Comparison of ENCODE assay signal across 12 cellular contexts in the genomic region with DNA sequence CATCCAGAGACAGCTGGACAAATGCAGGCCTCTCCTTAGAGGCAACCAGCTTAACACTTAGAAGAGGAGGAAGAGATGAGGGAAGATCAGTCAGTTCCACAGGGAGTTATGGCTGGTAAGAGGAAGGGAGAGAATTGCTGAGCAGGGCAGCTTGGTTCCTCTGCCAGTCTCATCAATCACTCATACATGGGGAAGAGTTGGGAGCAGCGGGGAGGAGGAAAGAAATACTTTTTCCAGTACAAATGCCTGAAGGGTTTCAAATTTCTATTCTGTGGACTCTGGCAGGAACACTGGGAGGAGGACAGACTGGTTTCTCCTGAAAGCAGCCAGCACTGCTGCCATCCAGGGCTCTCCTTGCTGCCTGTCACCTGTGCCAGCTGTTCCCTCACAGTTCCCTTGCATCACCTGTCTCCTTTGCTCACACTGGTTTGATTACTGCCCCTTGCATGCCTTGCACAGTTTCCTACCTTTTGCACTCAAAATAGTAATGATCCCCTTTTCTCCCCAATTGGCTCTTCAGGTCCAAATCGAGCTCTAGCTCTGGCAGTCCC. TPM values are rescaled to one million over a fixed set of nuclear protein-coding genes. Genes with fewer than 3 reads are reported as not detected.
DNase-seq lines count a peak whose midpoint lies in the region; ATAC-seq and TF ChIP-seq lines count a peak whose summit lies in the region.
"Had no signal": no experiment of that assay in that cellular context is flagged by ENCODE, and none has a peak within 500 bp of the region (broad histone marks: within the 10 kb centered on the region; RNA-seq: fewer than 3 reads in every experiment).

No MANE protein-coding gene starts in this region.

- DNase-seq in COLO668 (lab: John Stamatoyannopoulos, UW; ENCODE audit: unreplicated experiment) (peak; percentile 71), NCI-H1105 (lab: John Stamatoyannopoulos, UW) (peak; percentile 55), lower lobe of right lung (no peak), Kasumi-1 (lab: John Stamatoyannopoulos, UW) (no peak)
- no peak for DNase-seq in activated T-helper 1 cell treated with anti-CD3 and anti-CD28 coated beads, Interleukin-12 subunit alpha, Interleukin-12 subunit beta, Interleukin-2, Interleukin-4 antibody, amounts not matched to agents 30 ng/mL and 10 ng/mL and 1 ng/mL, durations not matched to agents 14 hours and 24 hours and 36 hours (ENCODE audit: low spot score)
- DNase-seq: activated effector memory CD4-positive, alpha-beta T cell treated with Interleukin-2 at 50 U/mL for 16 hours; effector CD8-positive, alpha-beta T cell; KBM-7 had no signal

- no peak for TF ChIP-seq CTCF in lower lobe of right lung (IDR thresholded peaks at IDR 0.05)

- no peak overlapping the region for H3K4me3 Mint-ChIP-seq in activated T-helper 1 cell treated with anti-CD3 and anti-CD28 coated beads, Interleukin-12 subunit alpha, Interleukin-12 subunit beta, Interleukin-2, Interleukin-4 antibody, amounts not matched to agents 30 ng/mL and 10 ng/mL and 1 ng/mL, durations not matched to agents 14 hours and 24 hours and 36 hours

- no peaks in the 10 kb centered on the region for H3K36me3 Mint-ChIP-seq in activated T-helper 1 cell treated with anti-CD3 and anti-CD28 coated beads, Interleukin-12 subunit alpha, Interleukin-12 subunit beta, Interleukin-2, Interleukin-4 antibody, amounts not matched to agents 30 ng/mL and 10 ng/mL and 1 ng/mL, durations not matched to agents 14 hours and 24 hours and 36 hours (ENCODE audit: low read depth)

- intact Hi-C loops in lower lobe of right lung (cut with DNase I): no loop called here
- intact Hi-C loops in activated T-helper 1 cell treated with anti-CD3 and anti-CD28 coated beads, Interleukin-12 subunit alpha, Interleukin-12 subunit beta, Interleukin-2, Interleukin-4 antibody, amounts not matched to agents 30 ng/mL and 10 ng/mL and 1 ng/mL, durations not matched to agents 14 hours and 24 hours and 36 hours (cut with micrococcal nuclease): loop anchor here (10.0 kb wide), 1 partner anchor 623 kb away; no protein-coding TSS in a partner anchor

- H3K4me3 ChIP-seq in lower lobe of right lung: no peak overlapping the region

- H3K4me1 ChIP-seq in lower lobe of right lung: peaks cover 5% of the 10 kb centered on the region

- H3K4me1 Mint-ChIP-seq in activated T-helper 1 cell treated with anti-CD3 and anti-CD28 coated beads, Interleukin-12 subunit alpha, Interleukin-12 subunit beta, Interleukin-2, Interleukin-4 antibody, amounts not matched to agents 30 ng/mL and 10 ng/mL and 1 ng/mL, durations not matched to agents 14 hours and 24 hours and 36 hours (ENCODE audit: low read depth): no peaks in the 10 kb centered on the region

- H3K9me3 Mint-ChIP-seq in activated T-helper 1 cell treated with anti-CD3 and anti-CD28 coated beads, Interleukin-12 subunit alpha, Interleukin-12 subunit beta, Interleukin-2, Interleukin-4 antibody, amounts not matched to agents 30 ng/mL and 10 ng/mL and 1 ng/mL, durations not matched to agents 14 hours and 24 hours and 36 hours: no peaks in the 10 kb centered on the region

- H3K27ac ChIP-seq in lower lobe of right lung: no peak overlapping the region

- H3K27me3 Mint-ChIP-seq in activated T-helper 1 cell treated with anti-CD3 and anti-CD28 coated beads, Interleukin-12 subunit alpha, Interleukin-12 subunit beta, Interleukin-2, Interleukin-4 antibody, amounts not matched to agents 30 ng/mL and 10 ng/mL and 1 ng/mL, durations not matched to agents 14 hours and 24 hours and 36 hours (ENCODE audit: insufficient read depth): peaks cover 4% of the 10 kb centered on the region

- no peaks in the 10 kb centered on the region for H3K36me3 ChIP-seq in lower lobe of right lung

- H3K9me3 ChIP-seq in lower lobe of right lung: no peaks in the 10 kb centered on the region

- no peaks in the 10 kb centered on the region for H3K27me3 ChIP-seq in lower lobe of right lung (ENCODE audit: low read depth)

- ATAC-seq in SK-N-SH treated with all-trans-retinoic acid at 6 μM for 48 hours: peak; percentile 71
- peak; percentile 30 to 35 for ATAC-seq in lower lobe of right lung
- ATAC-seq in HG03520 (IDR thresholded peaks at IDR 0.05; ENCODE audit: unreplicated experiment): no peak
- no peak for ATAC-seq in GM21723 (IDR thresholded peaks at IDR 0.05; ENCODE audit: unreplicated experiment)
- ATAC-seq: activated CD4-positive, CD25-positive, alpha-beta regulatory T cell treated with anti-CD3 and anti-CD28 coated beads, Interleukin-2, amount 50 U/mL, for 24 hours had no signal

- no peak overlapping the region for H3K27ac Mint-ChIP-seq in activated T-helper 1 cell treated with anti-CD3 and anti-CD28 coated beads, Interleukin-12 subunit alpha, Interleukin-12 subunit beta, Interleukin-2, Interleukin-4 antibody, amounts not matched to agents 30 ng/mL and 10 ng/mL and 1 ng/mL, durations not matched to agents 14 hours and 24 hours and 36 hours

TF ChIP-seq in SK-N-SH treated with all-trans-retinoic acid at 6 μM for 48 hours, 23 proteins besides CTCF, POLR2A, EP300 and RAD21:
- TF ChIP-seq ZC3H10 (CRISPR knock-in tag; IDR thresholded peaks at IDR 0.05) (no peak), PPARA (CRISPR knock-in tag; IDR thresholded peaks at IDR 0.05; ENCODE audit: borderline replicate concordance) (no peak)

RNA-seq across cellular contexts. Expression of gene PGRMC2, which starts 59.5 kb away (rescaled TPM):
- total RNA-seq in lower lobe of right lung: 55.5 TPM
- 43.4 and 45.8 TPM in 2 replicates for total RNA-seq in activated T-helper 1 cell treated with anti-CD3 and anti-CD28 coated beads, Interleukin-12 subunit alpha, Interleukin-12 subunit beta, Interleukin-2, Interleukin-4 antibody, amounts not matched to agents 30 ng/mL and 10 ng/mL and 1 ng/mL, durations not matched to agents 14 hours and 24 hours and 36 hours

Comparison
In these comparisons a context has a peak if more than half of its experiments do, and no peak if none do; other contexts are left out.
1. DNase-seq: peak in COLO668 (single experiment) and NCI-H1105 (single experiment); none in lower lobe of right lung (single experiment), activated T-helper 1 cell treated with anti-CD3 and anti-CD28 coated beads, Interleukin-12 subunit alpha, Interleukin-12 subunit beta, Interleukin-2, Interleukin-4 antibody, amounts not matched to agents 30 ng/mL and 10 ng/mL and 1 ng/mL, durations not matched to agents 14 hours and 24 hours and 36 hours (single experiment) and Kasumi-1 (0 of 2).
2. ATAC-seq: peak in SK-N-SH treated with all-trans-retinoic acid at 6 μM for 48 hours (single experiment) and lower lobe of right lung (2 of 2); none in HG03520 (single experiment) and GM21723 (single experiment).